ENCODE assay signal across 26 cellular contexts in genomic region chr11:95378789-95379188, GRCh38.
"Had no signal": no experiment of that assay in that cellular context is flagged by ENCODE, and none has a peak within 500 bp of the region (broad histone marks: within the 10 kb centered on the region; RNA-seq: fewer than 3 reads in every experiment).

No MANE protein-coding gene starts in this region.

- H3K4me3 Mint-ChIP-seq: immature natural killer cell; naive thymus-derived CD4-positive, alpha-beta T cell; nephron progenitor cell; stimulated activated memory B cell treated with anti-CD40 and anti-IgM and Interleukin-4, amounts not matched to agents 10 μg/mL and 1 μg/mL and 100 μg/mL, for 72 hours; stimulated activated naive CD8-positive, alpha-beta T cell treated with anti-CD3 and anti-CD28 coated beads, Interleukin-15, amount 100 ng/mL, for 72 hours had no signal

- H3K9me3 ChIP-seq: heart left ventricle, neutrophil, psoas muscle, right lobe of liver, spleen, testis, tibial nerve had no signal

- H3K4me3 ChIP-seq: heart left ventricle, lung, psoas muscle, right lobe of liver, spleen, testis, tibial nerve had no signal

- H3K9me3 Mint-ChIP-seq: nephron progenitor cell; stimulated activated memory B cell treated with anti-CD40 and anti-IgM and Interleukin-4, amounts not matched to agents 10 μg/mL and 1 μg/mL and 100 μg/mL, for 72 hours; stimulated activated naive CD8-positive, alpha-beta T cell treated with anti-CD3 and anti-CD28 coated beads, Interleukin-15, amount 100 ng/mL, for 72 hours had no signal

- H3K27ac Mint-ChIP-seq: immature natural killer cell; naive thymus-derived CD4-positive, alpha-beta T cell; nephron progenitor cell; stimulated activated memory B cell treated with anti-CD40 and anti-IgM and Interleukin-4, amounts not matched to agents 10 μg/mL and 1 μg/mL and 100 μg/mL, for 72 hours; stimulated activated naive CD8-positive, alpha-beta T cell treated with anti-CD3 and anti-CD28 coated beads, Interleukin-15, amount 100 ng/mL, for 72 hours had no signal

- ATAC-seq: esophagus mucosa; heart left ventricle; left colon; left ventricle myocardium superior; naive thymus-derived CD4-positive, alpha-beta T cell; psoas muscle; right lobe of liver; stimulated activated memory B cell treated with anti-CD40 and anti-IgM and Interleukin-4, amounts not matched to agents 10 μg/mL and 1 μg/mL and 100 μg/mL, for 72 hours; stimulated activated naive CD8-positive, alpha-beta T cell treated with anti-CD3 and anti-CD28 coated beads, Interleukin-15, amount 100 ng/mL, for 72 hours had no signal

- FAIRE-seq: endometrium, frontal cortex had no signal

- H3K4me1 Mint-ChIP-seq: immature natural killer cell had no signal

- H3K27me3 Mint-ChIP-seq: naive thymus-derived CD4-positive, alpha-beta T cell; stimulated activated memory B cell treated with anti-CD40 and anti-IgM and Interleukin-4, amounts not matched to agents 10 μg/mL and 1 μg/mL and 100 μg/mL, for 72 hours had no signal

- DNase-seq: cortex of kidney; effector memory CD4-positive, alpha-beta T cell; heart left ventricle; hippocampal formation; immature natural killer cell; left colon; left ventricle myocardium superior; mesenchymal stem cell; naive thymus-derived CD4-positive, alpha-beta T cell; psoas muscle; retina; right lobe of liver; spleen; stimulated activated CD4-positive, alpha-beta T cell treated with anti-CD3 and anti-CD28 coated beads, Interleukin-15, amount 100 ng/mL, for 24 hours; stimulated activated CD4-positive, alpha-beta T cell treated with anti-CD3 and anti-CD28 coated beads, Interleukin-1b, Interleukin-23, amount 100 ng/mL, for 48 hours; stimulated activated CD4-positive, alpha-beta T cell treated with anti-CD3 and anti-CD28 coated beads, Interleukin-4, amount 100 ng/mL, for 24 hours; stimulated activated naive CD8-positive, alpha-beta T cell treated with anti-CD3 and anti-CD28 coated beads, Interleukin-15, amount 100 ng/mL, for 72 hours; testis had no signal

- H3K36me3 Mint-ChIP-seq: immature natural killer cell; stimulated activated memory B cell treated with anti-CD40 and anti-IgM and Interleukin-4, amounts not matched to agents 10 μg/mL and 1 μg/mL and 100 μg/mL, for 72 hours had no signal

- H3K27ac ChIP-seq: heart left ventricle, neutrophil, psoas muscle, right lobe of liver, spleen, testis, tibial nerve had no signal

- H3K4me1 ChIP-seq: heart left ventricle, psoas muscle, right lobe of liver, spleen, testis had no signal

- H3K27me3 ChIP-seq: heart left ventricle, neutrophil, right lobe of liver, spleen, testis, tibial nerve had no signal

- H3K36me3 ChIP-seq: heart left ventricle, neutrophil, right lobe of liver, spleen, tibial nerve had no signal
